In the genomic region with DNA sequence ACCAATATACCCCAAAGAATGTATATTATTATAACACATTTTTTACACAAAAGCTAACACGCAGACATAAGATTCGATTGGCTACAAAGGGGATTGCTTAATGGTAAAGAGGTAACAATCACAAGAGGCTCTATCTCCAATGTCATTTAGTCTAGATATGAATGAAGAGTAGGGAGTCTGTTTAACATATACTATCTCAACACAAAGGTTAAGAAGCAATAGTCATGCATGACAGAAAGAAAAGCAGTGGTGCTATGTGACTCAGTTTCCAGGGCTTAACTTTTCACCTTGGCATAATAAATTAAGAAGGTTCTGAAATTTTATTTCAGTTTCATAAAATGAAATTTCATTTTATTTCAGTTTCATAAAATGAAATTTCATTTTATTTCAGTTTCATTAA, we compare ENCODE assay signal across 24 cellular contexts.
"Had no signal": no experiment of that assay in that cellular context is flagged by ENCODE, and none has a peak within 500 bp of the region (broad histone marks: within the 10 kb centered on the region; RNA-seq: fewer than 3 reads in every experiment).

No MANE protein-coding gene starts in this region.

- ATAC-seq: stimulated activated effector memory CD8-positive, alpha-beta T cell treated with anti-CD3 and anti-CD28 coated beads, Interleukin-12 subunit alpha, Interleukin-12 subunit beta, amount 100 ng/mL, for 72 hours; stimulated activated memory B cell treated with anti-CD40 and anti-IgM and Interleukin-4, amounts not matched to agents 10 μg/mL and 1 μg/mL and 100 μg/mL, for 72 hours; stimulated activated naive B cell treated with anti-CD40 and anti-IgM and Interleukin-4, amounts not matched to agents 10 μg/mL and 1 μg/mL and 100 μg/mL, for 72 hours; stimulated activated naive CD8-positive, alpha-beta T cell treated with anti-CD3 and anti-CD28 coated beads, Interleukin-15, amount 100 ng/mL, for 72 hours; stimulated activated naive CD8-positive, alpha-beta T cell treated with anti-CD3 and anti-CD28 coated beads, Interleukin-15, Interleukin-2, amounts not matched to agents 100 U/mL and 50 U/mL, for 24 hours; upper lobe of right lung had no signal

- H3K27me3 Mint-ChIP-seq: stimulated activated naive B cell treated with anti-CD40 and anti-IgM and Interleukin-4, amounts not matched to agents 10 μg/mL and 1 μg/mL and 100 μg/mL, for 72 hours; type B pancreatic cell had no signal

- H3K4me3 Mint-ChIP-seq: stimulated activated effector memory CD8-positive, alpha-beta T cell treated with anti-CD3 and anti-CD28 coated beads, Interleukin-12 subunit alpha, Interleukin-12 subunit beta, amount 100 ng/mL, for 72 hours; stimulated activated memory B cell treated with anti-CD40 and anti-IgM and Interleukin-4, amounts not matched to agents 10 μg/mL and 1 μg/mL and 100 μg/mL, for 72 hours; stimulated activated naive B cell treated with anti-CD40 and anti-IgM and Interleukin-4, amounts not matched to agents 10 μg/mL and 1 μg/mL and 100 μg/mL, for 72 hours; stimulated activated naive CD8-positive, alpha-beta T cell treated with anti-CD3 and anti-CD28 coated beads, Interleukin-15, amount 100 ng/mL, for 72 hours; stimulated activated naive CD8-positive, alpha-beta T cell treated with anti-CD3 and anti-CD28 coated beads, Interleukin-15, Interleukin-2, amounts not matched to agents 100 ng/mL and 50 ng/mL, for 24 hours; type B pancreatic cell had no signal

- H3K36me3 Mint-ChIP-seq: stimulated activated effector memory CD8-positive, alpha-beta T cell treated with anti-CD3 and anti-CD28 coated beads, Interleukin-12 subunit alpha, Interleukin-12 subunit beta, amount 100 ng/mL, for 72 hours; stimulated activated memory B cell treated with anti-CD40 and anti-IgM and Interleukin-4, amounts not matched to agents 10 μg/mL and 1 μg/mL and 100 μg/mL, for 72 hours; stimulated activated naive B cell treated with anti-CD40 and anti-IgM and Interleukin-4, amounts not matched to agents 10 μg/mL and 1 μg/mL and 100 μg/mL, for 72 hours; type B pancreatic cell had no signal

- DNase-seq: stimulated activated CD4-positive, alpha-beta T cell treated with anti-CD3 and anti-CD28 coated beads, Interleukin-2, amount 100 ng/mL, for 48 hours; stimulated activated CD4-positive, alpha-beta T cell treated with anti-CD3 and anti-CD28 coated beads, Interleukin-4, amount 100 ng/mL, for 1 hour; stimulated activated CD4-positive, alpha-beta T cell treated with anti-CD3 and anti-CD28 coated beads, Interleukin-4, amount 100 ng/mL, for 24 hours; stimulated activated CD4-positive, alpha-beta T cell treated with anti-CD3 and anti-CD28 coated beads, Interleukin-4, amount 100 ng/mL, for 4 hours; stimulated activated CD8-positive, alpha-beta memory T cell treated with anti-CD3 and anti-CD28 coated beads, Interleukin-4, amount 100 ng/mL, for 48 hours; stimulated activated naive B cell treated with anti-CD40 and anti-IgM and Interleukin-4, amounts not matched to agents 10 μg/mL and 1 μg/mL and 100 μg/mL, for 72 hours; stimulated activated naive CD4-positive, alpha-beta T cell; stimulated activated naive CD4-positive, alpha-beta T cell treated with Interleukin-2 at 50 U/mL for 16 hours; stimulated activated naive CD8-positive, alpha-beta T cell treated with anti-CD3 and anti-CD28 coated beads, Interleukin-15, amount 100 ng/mL, for 72 hours; stimulated activated naive CD8-positive, alpha-beta T cell treated with anti-CD3 and anti-CD28 coated beads, Interleukin-15, Interleukin-2, amounts not matched to agents 100 U/mL and 50 U/mL, for 24 hours; stomach; substantia nigra; testis; thyroid gland; tibial artery; transverse colon; trophoblast cell; upper lobe of left lung; upper lobe of right lung; uterus had no signal

- H3K27ac Mint-ChIP-seq: stimulated activated effector memory CD8-positive, alpha-beta T cell treated with anti-CD3 and anti-CD28 coated beads, Interleukin-12 subunit alpha, Interleukin-12 subunit beta, amount 100 ng/mL, for 72 hours; stimulated activated memory B cell treated with anti-CD40 and anti-IgM and Interleukin-4, amounts not matched to agents 10 μg/mL and 1 μg/mL and 100 μg/mL, for 72 hours; stimulated activated naive B cell treated with anti-CD40 and anti-IgM and Interleukin-4, amounts not matched to agents 10 μg/mL and 1 μg/mL and 100 μg/mL, for 72 hours; stimulated activated naive CD8-positive, alpha-beta T cell treated with anti-CD3 and anti-CD28 coated beads, Interleukin-15, amount 100 ng/mL, for 72 hours; stimulated activated naive CD8-positive, alpha-beta T cell treated with anti-CD3 and anti-CD28 coated beads, Interleukin-15, Interleukin-2, amounts not matched to agents 100 ng/mL and 50 ng/mL, for 24 hours; type B pancreatic cell had no signal

- H3K4me1 Mint-ChIP-seq: stimulated activated effector memory CD8-positive, alpha-beta T cell treated with anti-CD3 and anti-CD28 coated beads, Interleukin-12 subunit alpha, Interleukin-12 subunit beta, amount 100 ng/mL, for 72 hours; stimulated activated memory B cell treated with anti-CD40 and anti-IgM and Interleukin-4, amounts not matched to agents 10 μg/mL and 1 μg/mL and 100 μg/mL, for 72 hours; stimulated activated naive B cell treated with anti-CD40 and anti-IgM and Interleukin-4, amounts not matched to agents 10 μg/mL and 1 μg/mL and 100 μg/mL, for 72 hours; stimulated activated naive CD8-positive, alpha-beta T cell treated with anti-CD3 and anti-CD28 coated beads, Interleukin-15, amount 100 ng/mL, for 72 hours had no signal

- H3K9me3 Mint-ChIP-seq: stimulated activated effector memory CD8-positive, alpha-beta T cell treated with anti-CD3 and anti-CD28 coated beads, Interleukin-12 subunit alpha, Interleukin-12 subunit beta, amount 100 ng/mL, for 72 hours; stimulated activated naive B cell treated with anti-CD40 and anti-IgM and Interleukin-4, amounts not matched to agents 10 μg/mL and 1 μg/mL and 100 μg/mL, for 72 hours; stimulated activated naive CD8-positive, alpha-beta T cell treated with anti-CD3 and anti-CD28 coated beads, Interleukin-15, amount 100 ng/mL, for 72 hours; stimulated activated naive CD8-positive, alpha-beta T cell treated with anti-CD3 and anti-CD28 coated beads, Interleukin-15, Interleukin-2, amounts not matched to agents 100 ng/mL and 50 ng/mL, for 24 hours; type B pancreatic cell had no signal
